ENCODE assay signal across 11 cellular contexts in genomic region chr2:101820519-101820918, GRCh38.
DNase-seq lines count a peak whose midpoint lies in the region; ATAC-seq and TF ChIP-seq lines count a peak whose summit lies in the region.
"Had no signal": no experiment of that assay in that cellular context is flagged by ENCODE, and none has a peak within 500 bp of the region (broad histone marks: within the 10 kb centered on the region; RNA-seq: fewer than 3 reads in every experiment).

No MANE protein-coding gene starts in this region.

- intact Hi-C loops in heart left ventricle (cut with DNase I) = loop anchor here in 4 of 10 donors (5.0 to 10.0 kb wide), 3 partner anchors 46 to 123 kb away; partner anchors contain the start of gene MAP4K4 (in 2 of the 4)
- intact Hi-C loops in sciatic nerve (cut with DNase I) = loop anchor here (10.0 kb wide), 1 partner anchor 126 kb away; the partner anchor contains the start of gene MAP4K4

- peaks cover 10 to 82% (median 62%) of the 10 kb centered on the region in 12 donors for H3K4me1 ChIP-seq in heart left ventricle

- CTCF ChIA-PET in WTC11 (lab: Charles Lee) = no interaction called here

- H3K4me3 ChIP-seq in heart left ventricle = no peak overlapping the region
- H3K4me3 ChIP-seq: colonic mucosa, lower lobe of right lung had no signal

- ATAC-seq in WTC11 (no peak), heart left ventricle (peak; percentile 28 to 65 (median 62)), sciatic nerve (no peak), GM18861 (IDR thresholded peaks at IDR 0.05; ENCODE audit: unreplicated experiment) (no peak), HG03139 (IDR thresholded peaks at IDR 0.05; ENCODE audit: unreplicated experiment) (no peak), HG02571 (IDR thresholded peaks at IDR 0.05; ENCODE audit: unreplicated experiment) (no peak)
- ATAC-seq: lower lobe of right lung had no signal

- H3K4me1 Mint-ChIP-seq in WTC11 = peaks cover 59% of the 10 kb centered on the region

- peak; percentile 46 for DNase-seq in stimulated activated CD4-positive, alpha-beta T cell treated with anti-CD3 and anti-CD28 coated beads, Interleukin-1b, Interleukin-23, amount 100 ng/mL, for 48 hours
- no peak for DNase-seq in stimulated activated CD4-positive, alpha-beta T cell treated with anti-CD3 and anti-CD28 coated beads, Interleukin-12 subunit alpha, Interleukin-12 subunit beta, amount 100 ng/mL, for 4 hours
- DNase-seq in WTC11 (ENCODE audit: low spot score) (no peak), heart left ventricle (peak in 1 of 5 donors; percentile 35), sciatic nerve (ENCODE audit: low spot score) (no peak)
- DNase-seq: colonic mucosa, KBM-7, lower lobe of right lung had no signal

- peaks cover 0 to 10% (median 4%) of the 10 kb centered on the region in 9 donors for H3K36me3 ChIP-seq in heart left ventricle
- H3K36me3 ChIP-seq: colonic mucosa had no signal

- 43 to 89% (median 50%) methylated on average over 4 of the region's 4 CpGs for WGBS in heart left ventricle, 4 donors

- no peaks in the 10 kb centered on the region for H3K9me3 ChIP-seq in heart left ventricle
- H3K9me3 ChIP-seq: colonic mucosa, lower lobe of right lung had no signal

- H3K27ac Mint-ChIP-seq in WTC11 = peak overlapping the region; percentile 46; the same call in 1 of the 2 replicates

- H3K36me3 Mint-ChIP-seq in WTC11 = no peaks in the 10 kb centered on the region

- H3K9me3 Mint-ChIP-seq in WTC11 = no peaks in the 10 kb centered on the region

- H3K27me3 ChIP-seq in heart left ventricle = no peaks in the 10 kb centered on the region
- H3K27me3 ChIP-seq: colonic mucosa had no signal

- POLR2A ChIA-PET in WTC11 (lab: Charles Lee) = no interaction called here

- no peak for TF ChIP-seq POLR2A in heart left ventricle (IDR thresholded peaks at IDR 0.05)

- H3K27me3 Mint-ChIP-seq in WTC11 (ENCODE audit: low read depth) = no peaks in the 10 kb centered on the region

- no peak overlapping the region for H3K4me3 Mint-ChIP-seq in WTC11

- H3K27ac ChIP-seq in heart left ventricle = peak overlapping the region in 5 of 12 donors; percentile 8 to 35 (median 23)
- H3K27ac ChIP-seq: colonic mucosa, lower lobe of right lung had no signal

- no peak for TF ChIP-seq CTCF in WTC11 (IDR thresholded peaks at IDR 0.05)
- no peak for TF ChIP-seq CTCF in heart left ventricle (IDR thresholded peaks at IDR 0.05)

TF ChIP-seq in WTC11, 78 proteins besides CTCF, POLR2A, EP300 and RAD21:
- TF ChIP-seq ZNF416 (CRISPR knock-in tag; IDR thresholded peaks at IDR 0.05) (no peak), NR2C2 (CRISPR knock-in tag; IDR thresholded peaks at IDR 0.05) (no peak), GRHL2 (CRISPR knock-in tag; IDR thresholded peaks at IDR 0.05; ENCODE audit: insufficient replicate concordance, severe bottlenecking) (no peak), FOXJ3 (CRISPR knock-in tag; IDR thresholded peaks at IDR 0.05; ENCODE audit: borderline replicate concordance) (no peak), NR3C1 (CRISPR knock-in tag; conservative IDR thresholded peaks at IDR 0.05; ENCODE audit: low read depth) (no peak), E2F4 (CRISPR knock-in tag; IDR thresholded peaks at IDR 0.05; ENCODE audit: borderline replicate concordance, low read depth) (no peak), FOXP4 (CRISPR knock-in tag; IDR thresholded peaks at IDR 0.05) (no peak), ZNF138 (CRISPR knock-in tag; conservative IDR thresholded peaks at IDR 0.05) (no peak), ATF2 (CRISPR knock-in tag; IDR thresholded peaks at IDR 0.05; ENCODE audit: borderline replicate concordance, low read depth) (no peak), ESRRA (CRISPR knock-in tag; IDR thresholded peaks at IDR 0.05; ENCODE audit: borderline replicate concordance) (no peak), ATF6 (CRISPR knock-in tag; IDR thresholded peaks at IDR 0.05) (no peak)

Comparison
In these comparisons a context has a peak if more than half of its experiments do, and no peak if none do; other contexts are left out.
1. ATAC-seq: peak in heart left ventricle (4 of 4); none in WTC11 (single experiment), sciatic nerve (single experiment), GM18861 (single experiment), HG03139 (single experiment) and HG02571 (single experiment).